ENCODE assay signal across 9 cellular contexts in genomic region chr9:94867281-94867841, GRCh38.
DNase-seq lines count a peak whose midpoint lies in the region; ATAC-seq, FAIRE-seq and TF ChIP-seq lines count a peak whose summit lies in the region.
"Had no signal": no experiment of that assay in that cellular context is flagged by ENCODE, and none has a peak within 500 bp of the region (broad histone marks: within the 10 kb centered on the region; RNA-seq: fewer than 3 reads in every experiment).

No MANE protein-coding gene starts in this region.

- H3K27me3 ChIP-seq in mammary epithelial cell (ENCODE audit: insufficient read depth, low read length) (no peaks in the 10 kb centered on the region), HepG2 (ENCODE audit: control insufficient read depth in 1 of 2, insufficient read depth in 2 of 2, low read length in 2 of 2) (no peaks in the 10 kb centered on the region), upper lobe of right lung (no peaks in the 10 kb centered on the region)

- ATAC-seq in HepG2 (peak; percentile 100), upper lobe of right lung (peak; percentile 96), GM21423 (IDR thresholded peaks at IDR 0.05; ENCODE audit: unreplicated experiment) (no peak)

- H3K79me2 ChIP-seq in mammary epithelial cell (ENCODE audit: insufficient read depth, low read length) (no peaks in the 10 kb centered on the region), HepG2 (ENCODE audit: insufficient read depth, low read length) (no peaks in the 10 kb centered on the region)

- TF ChIP-seq CTCF in mammary epithelial cell (conservative IDR thresholded peaks at IDR 0.05 in 1 of 2, IDR thresholded peaks at IDR 0.05 in 1 of 2; ENCODE audit: extremely low read depth in 1 of 2, insufficient read depth in 1 of 2, low read depth in 1 of 2, low read length in 2 of 2) (no peak), HepG2 (CRISPR knock-in tag; IDR thresholded peaks at IDR 0.05) (no peak), upper lobe of right lung (IDR thresholded peaks at IDR 0.05) (no peak)

- TF ChIP-seq POLR2A in HepG2 (IDR thresholded peaks at IDR 0.05; ENCODE audit: insufficient read depth in 1 of 2, low read depth in 2 of 2, low read length in 2 of 2) = no peak

- CTCF ChIA-PET in mammary epithelial cell (lab: Charles Lee; ENCODE audit: low non-redundant PET) (no interaction called here), HepG2 (lab: Yijun Ruan, JAX; ENCODE audit: low intra/inter-chr PET ratio, low total read pairs) (no interaction called here)

- in situ Hi-C loops in mammary epithelial cell (cut with MboI; ENCODE audit: low sequenced_read_pairs in 2 of 2) = no loop called here
- in situ Hi-C loops in HepG2 (cut with HindIII; ENCODE audit: extremely low pct_ligation_motif_present, low pct_unique_long_range_greater_than_20kb) = no loop called here

- peak overlapping the region; percentile 88 for H3K27ac ChIP-seq in mammary epithelial cell (ENCODE audit: insufficient read depth, low read depth, low read length)
- H3K27ac ChIP-seq in HepG2 (ENCODE audit: extremely low read length, insufficient read depth, low read length) = peak overlapping the region; percentile 68
- H3K27ac ChIP-seq in upper lobe of right lung = peak overlapping the region; percentile 86

- peaks cover 45% of the 10 kb centered on the region for H3K4me1 ChIP-seq in mammary epithelial cell (ENCODE audit: insufficient read depth, low read length)
- H3K4me1 ChIP-seq in HepG2 (ENCODE audit: insufficient read depth, low read length) = peaks cover 41% of the 10 kb centered on the region
- peaks cover 41% of the 10 kb centered on the region for H3K4me1 ChIP-seq in upper lobe of right lung

- H3K4me2 ChIP-seq in mammary epithelial cell (ENCODE audit: insufficient read depth, low read depth, low read length) (peak overlapping the region; percentile 78), HepG2 (ENCODE audit: low read depth, low read length) (peak overlapping the region; percentile 62)

- peak in 1 of 2 experiments; percentile 79; a peak in 2 of 4 replicates for TF ChIP-seq EP300 in HepG2 (IDR thresholded peaks at IDR 0.05; ENCODE audit: low read depth in 2 of 2, low read length in 2 of 2)
- TF ChIP-seq EP300 in HepG2 (CRISPR knock-in tag; IDR thresholded peaks at IDR 0.05; ENCODE audit: borderline replicate concordance) = peak; percentile 54; the same call in 1 of the 2 replicates

- H3K9ac ChIP-seq in mammary epithelial cell (ENCODE audit: insufficient read depth, low read length) (peak overlapping the region; percentile 74), HepG2 (ENCODE audit: insufficient read depth, low read depth, low read length) (peak overlapping the region; percentile 55)

- intact Hi-C loops in mammary epithelial cell (cut with micrococcal nuclease) (loop anchor here (5.0 kb wide), 2 partner anchors 50 to 140 kb away; no protein-coding TSS in a partner anchor), HepG2 (cut with micrococcal nuclease; ENCODE audit: unreplicated experiment) (no loop called here), upper lobe of right lung (cut with DNase I) (no loop called here)

- H4K20me1 ChIP-seq in mammary epithelial cell (ENCODE audit: insufficient read depth, low read length) (no peaks in the 10 kb centered on the region), HepG2 (ENCODE audit: insufficient read depth, low read length) (no peaks in the 10 kb centered on the region)

- peak; percentile 40 for DNase-seq in DMS 273 (lab: John Stamatoyannopoulos, UW; ENCODE audit: unreplicated experiment)
- DNase-seq in DMS 273 treated with DMSO at 0.1 percent for 48 hours (lab: John Stamatoyannopoulos, UW) = no peak
- DNase-seq in mammary epithelial cell = peak; percentile 77
- peak; percentile 89 for DNase-seq in HepG2 (ENCODE audit: low spot score)
- DNase-seq in upper lobe of right lung = peak; percentile 77
- DNase-seq in NCI-H2081 treated with DMSO at 0.1 percent for 48 hours (lab: John Stamatoyannopoulos, UW) = no peak
- no peak for DNase-seq in NK-92 treated with Interleukin-12 subunit alpha and Interleukin-12 subunit beta, amount 100 ng/mL, for 24 hours (lab: John Stamatoyannopoulos, UW)

- dilution Hi-C loops in mammary epithelial cell (cut with HindIII; ENCODE audit: low sequenced_read_pairs) = loop anchor here (5.0 kb wide), 1 partner anchor 85 kb away; no protein-coding TSS in a partner anchor

- BruUV-seq in mammary epithelial cell (replicated peaks; lab: Mats Ljungman, UMichigan) (no TSS peak), HepG2 (replicated peaks; lab: Mats Ljungman, UMichigan) (TSS peak; percentile 57)

- H3K9me3 ChIP-seq in mammary epithelial cell (replicated peaks; ENCODE audit: insufficient read depth, low read length) = no peaks in the 10 kb centered on the region
- H3K9me3 ChIP-seq in HepG2 (ENCODE audit: low read length) = no peaks in the 10 kb centered on the region
- H3K9me3 ChIP-seq in upper lobe of right lung = no peaks in the 10 kb centered on the region

- 15% methylated on average over 8 of the region's 8 CpGs for WGBS in mammary epithelial cell (ENCODE audit: low coverage, missing lambda C conversion rate)
- 5% methylated on average over 8 of the region's 8 CpGs for WGBS in HepG2 (ENCODE audit: low lambda C conversion rate)

- H3K36me3 ChIP-seq in mammary epithelial cell (ENCODE audit: insufficient read depth, low read length) = no peaks in the 10 kb centered on the region
- no peaks in the 10 kb centered on the region; a peak in 1 of 5 replicates for H3K36me3 ChIP-seq in HepG2 (replicated peaks in 1 of 2; ENCODE audit: control insufficient read depth in 1 of 2, insufficient read depth in 2 of 2, low read length in 2 of 2)
- H3K36me3 ChIP-seq in upper lobe of right lung = no peaks in the 10 kb centered on the region

- no peak for TF ChIP-seq RAD21 in HepG2 (CRISPR knock-in tag; IDR thresholded peaks at IDR 0.05)

- POLR2A ChIA-PET in HepG2 (lab: Yijun Ruan, JAX) = no interaction called here

- peak overlapping the region; percentile 11 for H2AFZ ChIP-seq in mammary epithelial cell (ENCODE audit: low read depth, low read length)
- no peak overlapping the region for H2AFZ ChIP-seq in HepG2 (ENCODE audit: low read length)

- peak; percentile 96 for FAIRE-seq in HepG2 (lab: Jason Lieb, UNC)
- FAIRE-seq: A204.1 had no signal

- H3K4me3 ChIP-seq in mammary epithelial cell (replicated peaks in 1 of 3; ENCODE audit: insufficient read depth in 1 of 3, low read depth in 2 of 3, low read length in 3 of 3) = peak overlapping the region in 1 of 3 experiments; percentile 0
- peak overlapping the region in 1 of 3 experiments; percentile 13; a peak in 1 of 6 replicates for H3K4me3 ChIP-seq in HepG2 (replicated peaks in 1 of 3; ENCODE audit: insufficient read depth in 1 of 3, low read depth in 2 of 3, low read length in 3 of 3)
- H3K4me3 ChIP-seq in upper lobe of right lung = no peak overlapping the region

TF ChIP-seq in HepG2, 621 proteins besides CTCF, POLR2A, EP300 and RAD21 (continues in another document):
- TF ChIP-seq PAXIP1 (CRISPR knock-in tag; conservative IDR thresholded peaks at IDR 0.05) (peak; percentile 76), ZNF672 (CRISPR knock-in tag; IDR thresholded peaks at IDR 0.05) (no peak), ZNF678 (CRISPR knock-in tag; IDR thresholded peaks at IDR 0.05) (no peak), IRX3 (CRISPR knock-in tag; IDR thresholded peaks at IDR 0.05; ENCODE audit: borderline replicate concordance, low read depth) (no peak), ZNF180 (CRISPR knock-in tag; IDR thresholded peaks at IDR 0.05; ENCODE audit: borderline replicate concordance, low read depth) (no peak), ZNF598 (CRISPR knock-in tag; IDR thresholded peaks at IDR 0.05; ENCODE audit: borderline replicate concordance) (no peak), ZFP36L1 (CRISPR knock-in tag; IDR thresholded peaks at IDR 0.05) (no peak), PITX1 (CRISPR knock-in tag; IDR thresholded peaks at IDR 0.05) (0 out of 2 replicates have a peak, but pooled peaks have one; percentile 27), ESRRA (CRISPR knock-in tag; IDR thresholded peaks at IDR 0.05; ENCODE audit: low read depth) (0 out of 2 replicates have a peak, but pooled peaks have one; percentile 38), ZNF563 (CRISPR knock-in tag; IDR thresholded peaks at IDR 0.05) (no peak), ZNF782 (CRISPR knock-in tag; IDR thresholded peaks at IDR 0.05; ENCODE audit: borderline replicate concordance) (no peak), SRY (CRISPR knock-in tag; IDR thresholded peaks at IDR 0.05) (no peak), RBM22 (optimal IDR thresholded peaks at IDR 0.05; ENCODE audit: low read length) (no peak), MXD4 (CRISPR knock-in tag; IDR thresholded peaks at IDR 0.05) (no peak; the same call in 1 of the 2 replicates), ZNF496 (CRISPR knock-in tag; IDR thresholded peaks at IDR 0.05; ENCODE audit: insufficient replicate concordance) (no peak), ZNF619 (CRISPR knock-in tag; IDR thresholded peaks at IDR 0.05) (no peak)

Comparison
In these comparisons a context has a peak if more than half of its experiments do, and no peak if none do; other contexts are left out.
1. DNase-seq: peak in DMS 273 (single experiment), mammary epithelial cell (single experiment), HepG2 (single experiment) and upper lobe of right lung (single experiment); none in DMS 273 treated with DMSO at 0.1 percent for 48 hours (single experiment), NCI-H2081 treated with DMSO at 0.1 percent for 48 hours (single experiment) and NK-92 treated with Interleukin-12 subunit alpha and Interleukin-12 subunit beta, amount 100 ng/mL, for 24 hours (single experiment).
2. Peak in every context shown above with its lines, with median percentiles within 50 percentile points of each other: H3K27ac ChIP-seq.